ENCODE assay signal across 22 cellular contexts in the genomic region with DNA sequence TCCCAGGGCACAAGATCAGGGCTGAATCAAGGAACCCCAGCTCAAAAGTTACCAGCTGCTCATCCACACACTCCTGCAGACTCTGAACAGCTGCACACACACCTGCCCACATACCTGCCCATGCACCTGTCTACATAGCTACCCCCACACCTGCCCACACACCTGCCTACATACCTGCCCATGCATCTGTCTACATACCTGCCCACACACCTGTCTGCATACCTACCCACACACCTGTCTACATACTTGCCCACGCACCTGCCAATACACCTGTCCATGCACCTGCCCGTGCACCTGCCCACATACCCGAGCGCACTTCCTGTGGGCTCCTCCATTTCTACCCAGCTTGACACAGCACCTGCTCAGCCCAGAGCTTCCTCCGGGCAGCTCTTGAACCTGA.
"Had no signal": no experiment of that assay in that cellular context is flagged by ENCODE, and none has a peak within 500 bp of the region (broad histone marks: within the 10 kb centered on the region; RNA-seq: fewer than 3 reads in every experiment).

No MANE protein-coding gene starts in this region.

- H3K4me3 Mint-ChIP-seq: activated naive CD4-positive, alpha-beta T cell treated with anti-CD3 and anti-CD28 coated beads, Interleukin-2, amount 50 U/mL, for 24 hours; activated T-cell treated with anti-CD3 and anti-CD28 coated beads, Interleukin-2, amount 50 U/mL, for 72 hours; neural crest cell; stimulated activated naive CD8-positive, alpha-beta T cell treated with anti-CD3 and anti-CD28 coated beads, Interleukin-15, Interleukin-2, amounts not matched to agents 100 ng/mL and 50 ng/mL, for 24 hours had no signal

- H3K4me1 Mint-ChIP-seq: activated naive CD4-positive, alpha-beta T cell treated with anti-CD3 and anti-CD28 coated beads, Interleukin-2, amount 50 U/mL, for 24 hours; neural crest cell had no signal

- H3K27ac ChIP-seq: adrenal gland, lower lobe of right lung, prostate gland, tibial nerve, uterus, VCaP had no signal

- H3K36me3 ChIP-seq: adrenal gland, lower lobe of right lung, prostate gland, tibial nerve, uterus had no signal

- H3K4me1 ChIP-seq: adrenal gland, lower lobe of right lung, prostate gland, tibial nerve, uterus had no signal

- ATAC-seq: activated T-cell treated with anti-CD3 and anti-CD28 coated beads, Interleukin-2, amount 50 U/mL, for 72 hours; right cardiac atrium had no signal

- FAIRE-seq: bronchial epithelial cell, frontal cortex had no signal

- DNase-seq: activated CD4-positive, CD25-positive, alpha-beta regulatory T cell treated with anti-CD3 and anti-CD28 coated beads, Interleukin-2, amount 50 U/mL, for 72 hours; activated effector memory CD4-positive, alpha-beta T cell treated with anti-CD3 and anti-CD28 coated beads, Interleukin-2, amount 50 U/mL, for 16 hours; activated T-cell treated with anti-CD3 and anti-CD28 coated beads, Interleukin-2, amount 50 U/mL, for 72 hours; adrenal gland; cerebellar nuclear complex; cortex of kidney; effector CD4-positive, alpha-beta T cell; hypothalamus; islet precursor cell; lower lobe of right lung; midbrain; right cardiac atrium; stimulated activated CD4-positive, alpha-beta T cell treated with anti-CD3 and anti-CD28 coated beads, Interleukin-2, amount 100 ng/mL, for 24 hours; uterus had no signal

- H3K27me3 ChIP-seq: adrenal gland, tibial nerve, uterus had no signal

- H3K36me3 Mint-ChIP-seq: activated naive CD4-positive, alpha-beta T cell treated with anti-CD3 and anti-CD28 coated beads, Interleukin-2, amount 50 U/mL, for 24 hours had no signal

- H3K27ac Mint-ChIP-seq: activated naive CD4-positive, alpha-beta T cell treated with anti-CD3 and anti-CD28 coated beads, Interleukin-2, amount 50 U/mL, for 24 hours; activated T-cell treated with anti-CD3 and anti-CD28 coated beads, Interleukin-2, amount 50 U/mL, for 72 hours; stimulated activated naive CD8-positive, alpha-beta T cell treated with anti-CD3 and anti-CD28 coated beads, Interleukin-15, Interleukin-2, amounts not matched to agents 100 ng/mL and 50 ng/mL, for 24 hours had no signal

- H3K9me3 ChIP-seq: adrenal gland, lower lobe of right lung, prostate gland, tibial nerve, uterus had no signal

- H3K4me3 ChIP-seq: adrenal gland, lower lobe of right lung, prostate gland, tibial nerve, uterus had no signal

- H3K9me3 Mint-ChIP-seq: activated T-cell treated with anti-CD3 and anti-CD28 coated beads, Interleukin-2, amount 50 U/mL, for 72 hours; neural crest cell; stimulated activated naive CD8-positive, alpha-beta T cell treated with anti-CD3 and anti-CD28 coated beads, Interleukin-15, Interleukin-2, amounts not matched to agents 100 ng/mL and 50 ng/mL, for 24 hours had no signal
